Comparison of ENCODE assay signal across 9 cellular contexts in the genomic region with DNA sequence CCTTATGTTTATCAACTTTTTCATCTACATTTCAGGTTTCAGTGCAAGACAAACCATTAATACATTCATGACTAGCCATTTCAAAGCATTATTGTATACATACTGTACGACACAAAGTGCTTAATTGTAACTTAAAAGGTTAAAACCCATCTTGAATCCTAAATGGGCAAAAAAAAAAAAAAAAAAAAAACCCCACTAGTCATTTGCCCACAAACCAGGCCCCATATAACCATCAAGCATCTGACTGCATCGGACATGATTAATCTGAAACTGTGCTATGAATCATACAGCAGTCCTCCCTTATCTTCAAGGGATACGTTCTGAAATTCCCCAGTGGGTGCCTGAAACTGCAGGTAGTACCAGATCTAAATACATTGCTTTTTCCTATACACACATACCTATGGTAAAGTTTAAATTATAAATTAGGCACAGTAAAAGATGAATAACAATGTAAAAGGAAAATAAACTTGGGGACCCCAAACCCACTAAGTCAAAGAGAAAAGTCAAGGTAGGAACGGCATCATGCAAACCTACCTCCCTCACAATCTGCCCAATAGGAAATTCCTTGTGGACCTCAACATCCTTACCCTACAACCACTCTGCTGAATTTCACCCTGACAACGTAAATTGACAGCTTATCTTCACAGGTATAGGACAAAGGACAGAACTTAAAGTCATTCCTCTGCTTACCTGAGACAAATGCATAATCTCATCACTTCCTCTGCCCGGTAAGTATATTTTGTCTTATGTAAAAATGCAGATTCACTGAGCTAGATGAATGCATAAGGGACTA. TPM values are rescaled to one million over a fixed set of nuclear protein-coding genes. Genes with fewer than 3 reads are reported as not detected.
DNase-seq lines count a peak whose midpoint lies in the region; ATAC-seq, FAIRE-seq and TF ChIP-seq lines count a peak whose summit lies in the region.
"Had no signal": no experiment of that assay in that cellular context is flagged by ENCODE, and none has a peak within 500 bp of the region (broad histone marks: within the 10 kb centered on the region; RNA-seq: fewer than 3 reads in every experiment).

No MANE protein-coding gene starts in this region.

- H3K9me3 ChIP-seq in gastroesophageal sphincter: no peaks in the 10 kb centered on the region

- no peak for TF ChIP-seq CTCF in bronchial epithelial cell (IDR thresholded peaks at IDR 0.05; ENCODE audit: insufficient read depth, low read length, severe bottlenecking)
- TF ChIP-seq CTCF in gastroesophageal sphincter (IDR thresholded peaks at IDR 0.05): no peak

- H3K36me3 ChIP-seq in bronchial epithelial cell (ENCODE audit: control insufficient read depth, insufficient read depth, low read length) (no peaks in the 10 kb centered on the region), gastroesophageal sphincter (no peaks in the 10 kb centered on the region)

- peak overlapping the region; percentile 8 for H3K4me3 Mint-ChIP-seq in stimulated activated naive CD8-positive, alpha-beta T cell treated with anti-CD3 and anti-CD28 coated beads, Interleukin-15, Interleukin-2, amounts not matched to agents 100 ng/mL and 50 ng/mL, for 24 hours

- 59 to 65% methylated on average over 4 to 6 of the region's 6 CpGs for WGBS in gastroesophageal sphincter (ENCODE audit: low coverage in 1 of 2), 2 donors

- no peaks in the 10 kb centered on the region for H3K27me3 ChIP-seq in bronchial epithelial cell (ENCODE audit: control insufficient read depth, insufficient read depth, low read length)
- H3K27me3 ChIP-seq in gastroesophageal sphincter: no peaks in the 10 kb centered on the region

- no peak for TF ChIP-seq POLR2A in gastroesophageal sphincter (IDR thresholded peaks at IDR 0.05)

- peak overlapping the region; percentile 69 for H3K27ac Mint-ChIP-seq in stimulated activated naive CD8-positive, alpha-beta T cell treated with anti-CD3 and anti-CD28 coated beads, Interleukin-15, Interleukin-2, amounts not matched to agents 100 ng/mL and 50 ng/mL, for 24 hours

- TF ChIP-seq EP300 in gastroesophageal sphincter (IDR thresholded peaks at IDR 0.05): no peak

- DNase-seq in Daoy (ENCODE audit: low read depth): peak; percentile 76
- peak; percentile 87 for DNase-seq in HTR-8/SVneo (ENCODE audit: insufficient read length, low spot score)
- peak; percentile 94 for DNase-seq in bronchial epithelial cell (ENCODE audit: low read depth)
- DNase-seq in NCI-H2081 (lab: John Stamatoyannopoulos, UW): no peak
- DNase-seq in G401 (ENCODE audit: low spot score): no peak

- ATAC-seq in GM21423 (IDR thresholded peaks at IDR 0.05; ENCODE audit: unreplicated experiment) (peak; percentile 71), gastroesophageal sphincter (no peak)

- FAIRE-seq in HTR-8/SVneo (lab: Jason Lieb, UNC): peak; percentile 82
- no peak for FAIRE-seq in bronchial epithelial cell (lab: Jason Lieb, UNC)

- in situ Hi-C loops in G401 (cut with HindIII; ENCODE audit: low sequenced_read_pairs): no loop called here

- H3K27ac ChIP-seq in gastroesophageal sphincter: no peak overlapping the region
- H3K27ac ChIP-seq: HL-60 had no signal

- H3K9me3 Mint-ChIP-seq in stimulated activated naive CD8-positive, alpha-beta T cell treated with anti-CD3 and anti-CD28 coated beads, Interleukin-15, Interleukin-2, amounts not matched to agents 100 ng/mL and 50 ng/mL, for 24 hours: no peaks in the 10 kb centered on the region

- peaks cover 76% of the 10 kb centered on the region for H3K4me1 Mint-ChIP-seq in stimulated activated naive CD8-positive, alpha-beta T cell treated with anti-CD3 and anti-CD28 coated beads, Interleukin-15, Interleukin-2, amounts not matched to agents 100 ng/mL and 50 ng/mL, for 24 hours (ENCODE audit: low read depth)

- H3K4me3 ChIP-seq in bronchial epithelial cell (ENCODE audit: low read depth, low read length): no peak overlapping the region
- H3K4me3 ChIP-seq in gastroesophageal sphincter: no peak overlapping the region

- no peaks in the 10 kb centered on the region for H3K27me3 Mint-ChIP-seq in stimulated activated naive CD8-positive, alpha-beta T cell treated with anti-CD3 and anti-CD28 coated beads, Interleukin-15, Interleukin-2, amounts not matched to agents 100 ng/mL and 50 ng/mL, for 24 hours

- peaks cover 11% of the 10 kb centered on the region for H3K36me3 Mint-ChIP-seq in stimulated activated naive CD8-positive, alpha-beta T cell treated with anti-CD3 and anti-CD28 coated beads, Interleukin-15, Interleukin-2, amounts not matched to agents 100 ng/mL and 50 ng/mL, for 24 hours (ENCODE audit: low read depth)

- H3K4me1 ChIP-seq in gastroesophageal sphincter: peaks cover 0 to 75% (median 21%) of the 10 kb centered on the region in 3 donors

RNA-seq across cellular contexts. Expression of gene B4GALT5, which starts 14.3 kb away (rescaled TPM):
- 18.2 and 19.8 TPM in 2 replicates for total RNA-seq in Daoy (2014; rRNA removed; shearing (Covaris generic))
- 9.7 and 25.2 TPM in 2 replicates for total RNA-seq in bronchial epithelial cell
- 10 to 100 TPM; 20.2 to 35.6 (median 28.8) TPM for total RNA-seq in gastroesophageal sphincter
- 25.5 and 38.4 TPM in 2 replicates for total RNA-seq in G401 (2014; rRNA removed; shearing (Covaris generic))

Comparison
In these comparisons a context has a peak if more than half of its experiments do, and no peak if none do; other contexts are left out.
1. DNase-seq: peak in Daoy (single experiment), HTR-8/SVneo (single experiment) and bronchial epithelial cell (single experiment); none in NCI-H2081 (0 of 2) and G401 (single experiment).